Comparison of ENCODE assay signal across 9 cellular contexts in genomic region chr15:57505949-57506391, GRCh38.
A peak's percentile ranks its signal among the peaks of the same experiment; 100 is the strongest.
DNase-seq lines count a peak whose midpoint lies in the region; ATAC-seq and TF ChIP-seq lines count a peak whose summit lies in the region.
"Had no signal": no experiment of that assay in that cellular context is flagged by ENCODE, and none has a peak within 500 bp of the region (broad histone marks: within the 10 kb centered on the region; RNA-seq: fewer than 3 reads in every experiment).

No MANE protein-coding gene starts in this region.

- TF ChIP-seq POLR2A in GM18505 (IDR thresholded peaks at IDR 0.05; ENCODE audit: borderline replicate concordance, extremely low read depth, insufficient read depth, insufficient read length), result no peak

- H3K4me1 ChIP-seq in A673 (ENCODE audit: insufficient read depth, low read length, poor library complexity, severe bottlenecking), result no peaks in the 10 kb centered on the region

- POLR2A ChIA-PET in A673 (lab: Charles Lee; ENCODE audit: low non-redundant PET), result no interaction called here

- ATAC-seq in HG02973 (IDR thresholded peaks at IDR 0.05; ENCODE audit: unreplicated experiment), result no peak
- no peak for ATAC-seq in GM18505 (IDR thresholded peaks at IDR 0.05; ENCODE audit: unreplicated experiment)

- intact Hi-C loops in A673 (cut with micrococcal nuclease; ENCODE audit: unreplicated experiment), result no loop called here

- no peaks in the 10 kb centered on the region for H3K4me1 Mint-ChIP-seq in activated T-cell treated with anti-CD3 and anti-CD28 coated beads, Interleukin-2, amount 50 U/mL, for 24 hours (ENCODE audit: low read depth)

- H3K36me3 Mint-ChIP-seq in activated T-cell treated with anti-CD3 and anti-CD28 coated beads, Interleukin-2, amount 50 U/mL, for 24 hours (ENCODE audit: low read depth), result no peaks in the 10 kb centered on the region

- H3K36me3 ChIP-seq in A673 (ENCODE audit: insufficient read depth, low read length, poor library complexity, severe bottlenecking), result no peaks in the 10 kb centered on the region

- no peaks in the 10 kb centered on the region for H3K27me3 ChIP-seq in A673 (replicated peaks; ENCODE audit: insufficient read depth, low read depth, low read length, poor library complexity)

- DNase-seq in AG08395 (ENCODE audit: low spot score) (peak; percentile 72), NCI-H345 treated with DMSO at 0.1 percent for 48 hours (lab: John Stamatoyannopoulos, UW; ENCODE audit: unreplicated experiment) (peak; percentile 11), epithelial cell of esophagus (ENCODE audit: low read depth) (peak; percentile 98), mucosa of gallbladder (ENCODE audit: low spot score) (peak; percentile 87), A673 (ENCODE audit: low spot score) (no peak)
- DNase-seq in activated T-cell treated with anti-CD3 and anti-CD28 coated beads, Interleukin-2, amount 50 U/mL, for 24 hours, result no peak

- H3K27ac ChIP-seq in A673 (ENCODE audit: low read depth, low read length, poor library complexity, severe bottlenecking), result no peak overlapping the region

- no peaks in the 10 kb centered on the region for H3K27me3 Mint-ChIP-seq in activated T-cell treated with anti-CD3 and anti-CD28 coated beads, Interleukin-2, amount 50 U/mL, for 24 hours

- H3K27ac Mint-ChIP-seq in activated T-cell treated with anti-CD3 and anti-CD28 coated beads, Interleukin-2, amount 50 U/mL, for 24 hours, result no peak overlapping the region
- H3K27ac Mint-ChIP-seq: activated T-helper 2 cell treated with anti-CD3 and anti-CD28 coated beads, Interferon-gamma antibody, Interleukin-2, Interleukin-4, amounts not matched to agents 10 μg/mL and 5 μg/mL and 100 μg/mL, durations not matched to agents 14 hours and 24 hours and 36 hours had no signal

- BruUV-seq in A673 (replicated peaks; lab: Mats Ljungman, UMichigan), result no TSS peak

- H3K9me3 Mint-ChIP-seq in activated T-cell treated with anti-CD3 and anti-CD28 coated beads, Interleukin-2, amount 50 U/mL, for 24 hours, result no peaks in the 10 kb centered on the region
- H3K9me3 Mint-ChIP-seq: activated T-helper 2 cell treated with anti-CD3 and anti-CD28 coated beads, Interferon-gamma antibody, Interleukin-2, Interleukin-4, amounts not matched to agents 10 μg/mL and 5 μg/mL and 100 μg/mL, durations not matched to agents 14 hours and 24 hours and 36 hours had no signal

- H3K4me3 Mint-ChIP-seq in activated T-cell treated with anti-CD3 and anti-CD28 coated beads, Interleukin-2, amount 50 U/mL, for 24 hours, result no peak overlapping the region

- TF ChIP-seq CTCF in epithelial cell of esophagus (IDR thresholded peaks at IDR 0.05; ENCODE audit: insufficient read depth, low read depth, low read length, missing control alignments) (no peak), A673 (conservative IDR thresholded peaks at IDR 0.05; ENCODE audit: low read depth, low read length) (no peak)

- H3K9me3 ChIP-seq in A673 (ENCODE audit: low read depth, low read length, poor library complexity, severe bottlenecking), result no peaks in the 10 kb centered on the region

- H3K4me3 ChIP-seq in epithelial cell of esophagus (ENCODE audit: low read length) (no peak overlapping the region), A673 (ENCODE audit: low read depth, low read length, poor library complexity, severe bottlenecking) (no peak overlapping the region)

- CTCF ChIA-PET in A673 (lab: Charles Lee), result no interaction called here

Comparison
In these comparisons a context has a peak if more than half of its experiments do, and no peak if none do; other contexts are left out.
1. DNase-seq: peak in AG08395 (single experiment), NCI-H345 treated with DMSO at 0.1 percent for 48 hours (single experiment), epithelial cell of esophagus (single experiment) and mucosa of gallbladder (single experiment); none in A673 (single experiment) and activated T-cell treated with anti-CD3 and anti-CD28 coated beads, Interleukin-2, amount 50 U/mL, for 24 hours (single experiment).